Comparison of ENCODE assay signal across 8 cellular contexts in genomic region chr3:124995460-124995994, GRCh38.
DNase-seq lines count a peak whose midpoint lies in the region; ATAC-seq, FAIRE-seq and TF ChIP-seq lines count a peak whose summit lies in the region.

No MANE protein-coding gene starts in this region.

- no peaks in the 10 kb centered on the region for H3K27me3 ChIP-seq in muscle layer of colon (ENCODE audit: control insufficient read depth in 1 of 2, insufficient read depth in 2 of 2, low read length in 2 of 2)

- H3K9me3 ChIP-seq in muscle layer of colon (ENCODE audit: low read length) = no peaks in the 10 kb centered on the region

- H3K36me3 ChIP-seq in muscle layer of colon (ENCODE audit: insufficient read depth, low read length) = peaks cover 78% of the 10 kb centered on the region

- DNase-seq in AG20443 (ENCODE audit: low spot score) = peak; percentile 54
- peak; percentile 46 for DNase-seq in GM18507 (ENCODE audit: extremely low spot score, insufficient read length, low read depth)
- peak; percentile 66 for DNase-seq in NCI-H460 (ENCODE audit: extremely low read depth, low read depth)
- DNase-seq in activated CD8-positive, alpha-beta memory T cell treated with anti-CD3 and anti-CD28 coated beads, Interleukin-2, amount 50 U/mL, for 48 hours = peak; percentile 57
- no peak for DNase-seq in epithelial cell of proximal tubule (ENCODE audit: low read depth)
- peak; percentile 91 for DNase-seq in superior temporal gyrus (ENCODE audit: extremely low spot score)

- no peak overlapping the region for H3K4me3 ChIP-seq in epithelial cell of proximal tubule (ENCODE audit: low read depth, low read length)
- no peak overlapping the region for H3K4me3 ChIP-seq in muscle layer of colon (ENCODE audit: low read depth in 1 of 2, low read length in 2 of 2)

- H3K27ac ChIP-seq in muscle layer of colon (ENCODE audit: low read depth, low read length) = peak overlapping the region; percentile 66

- peak; percentile 70 for FAIRE-seq in GM18507 (lab: Jason Lieb, UNC)

- H3K9ac ChIP-seq in muscle layer of colon (ENCODE audit: low read length) = no peak overlapping the region

- peak; percentile 84 for TF ChIP-seq CTCF in epithelial cell of proximal tubule (conservative IDR thresholded peaks at IDR 0.05; ENCODE audit: low read depth, low read length)

- no peak for ATAC-seq in GM21381 (IDR thresholded peaks at IDR 0.05; ENCODE audit: unreplicated experiment)

- H3K4me1 ChIP-seq in muscle layer of colon (ENCODE audit: insufficient read depth, low read length) = peaks cover 51% of the 10 kb centered on the region
